8 cellular contexts compared by ENCODE assay signal in the genomic region with DNA sequence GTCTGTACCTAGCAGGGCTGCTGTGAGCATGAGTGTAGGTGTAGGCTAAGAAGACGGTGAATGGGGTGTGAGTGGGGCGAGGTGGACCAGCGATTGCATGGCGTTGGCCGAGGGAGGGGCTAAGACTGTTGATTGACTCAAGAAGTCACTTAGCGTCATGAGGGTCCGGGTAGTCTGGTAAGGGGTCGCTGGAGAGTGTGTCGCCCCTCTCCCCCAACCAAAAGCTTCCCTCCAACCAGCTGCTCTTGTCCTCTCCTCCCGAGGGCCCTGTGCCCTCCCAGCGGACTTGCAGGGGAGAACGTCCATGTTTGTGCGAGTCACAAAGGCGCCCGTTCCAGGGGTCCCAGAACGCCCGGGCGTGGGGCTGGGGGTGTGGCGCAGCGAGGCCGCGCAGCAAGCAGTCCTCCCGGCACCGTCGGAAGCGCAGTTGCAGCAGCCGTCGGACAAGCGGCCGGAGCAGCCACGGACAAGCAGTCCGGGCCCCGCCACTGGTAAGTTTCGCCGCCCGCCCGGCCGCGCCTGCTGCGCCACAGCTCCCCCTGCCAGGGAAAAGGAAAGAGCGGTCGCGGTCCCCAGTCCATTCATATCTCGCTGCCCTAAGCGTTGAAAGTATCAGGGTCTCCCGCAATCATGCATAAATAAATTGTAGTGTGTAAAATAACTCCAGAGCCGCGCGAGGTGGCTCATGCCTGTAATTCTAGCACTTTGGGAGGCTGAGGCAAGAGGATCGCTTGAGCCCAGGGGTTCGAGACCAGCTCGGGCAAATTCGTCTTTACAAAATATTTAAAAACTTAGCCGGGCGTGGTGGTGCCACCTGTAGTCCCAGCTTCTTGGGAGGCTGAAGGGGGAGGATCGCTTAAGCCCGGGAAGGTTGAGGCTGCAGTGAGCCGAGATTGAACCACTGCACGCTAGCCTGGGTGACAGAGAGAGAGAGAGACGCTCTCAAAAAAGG. TPM values are rescaled to one million over a fixed set of nuclear protein-coding genes. Genes with fewer than 3 reads are reported as not detected.
A peak's percentile ranks its signal among the peaks of the same experiment; 100 is the strongest.
DNase-seq lines count a peak whose midpoint lies in the region; ATAC-seq and TF ChIP-seq lines count a peak whose summit lies in the region.

A gene (plus strand): TSS at position 373 of the 952 bp plus-strand sequence. CDS start 5,968 bp downstream, outside the sequence.

- H3K36me3 ChIP-seq in kidney epithelial cell (ENCODE audit: control insufficient read depth, insufficient read depth, low read length), result no peaks in the 10 kb centered on the region

- DNase-seq in stimulated activated CD4-positive, alpha-beta T cell treated with anti-CD3 and anti-CD28 coated beads, Interleukin-12 subunit alpha, Interleukin-12 subunit beta, amount 100 ng/mL, for 4 hours, result peak; percentile 24
- DNase-seq in stimulated activated CD4-positive, alpha-beta T cell treated with anti-CD3 and anti-CD28 coated beads, Interleukin-4, amount 100 ng/mL, for 24 hours, result no peak
- DNase-seq in cardiac fibroblast (ENCODE audit: low read depth in 2 of 2) (peak; percentile 32 to 56), kidney epithelial cell (ENCODE audit: low read depth) (no peak), NCI-H446 (lab: John Stamatoyannopoulos, UW) (no peak), NCI-H2081 (lab: John Stamatoyannopoulos, UW) (no peak)
- DNase-seq in stimulated activated CD8-positive, alpha-beta memory T cell treated with anti-CD3 and anti-CD28 coated beads, Interleukin-15, amount 100 ng/mL, for 1 hour (ENCODE audit: low read depth), result peak; percentile 7

- ATAC-seq in SK-N-SH treated with all-trans-retinoic acid at 6 μM for 48 hours, result peak; percentile 43

- peaks cover 15% of the 10 kb centered on the region for H3K27me3 ChIP-seq in kidney epithelial cell (ENCODE audit: control insufficient read depth, insufficient read depth, low read length)

- H3K4me3 ChIP-seq in cardiac fibroblast (replicated peaks in 1 of 2; ENCODE audit: low read depth in 2 of 2, low read length in 2 of 2), result peak within 1 kb of the TSS in 1 of 2 donors; percentile 16
- peak within 1 kb of the TSS; percentile 22 for H3K4me3 ChIP-seq in kidney epithelial cell (ENCODE audit: low read depth, low read length)

- TF ChIP-seq CTCF in cardiac fibroblast (IDR thresholded peaks at IDR 0.05; ENCODE audit: low read depth, low read length) (peak; percentile 54), kidney epithelial cell (IDR thresholded peaks at IDR 0.05; ENCODE audit: insufficient read depth, low read length, poor library complexity, severe bottlenecking) (peak; percentile 59)

TF ChIP-seq in SK-N-SH treated with all-trans-retinoic acid at 6 μM for 48 hours, 23 proteins besides CTCF, POLR2A, EP300 and RAD21:
- no peak for TF ChIP-seq ZFP30 (CRISPR knock-in tag; IDR thresholded peaks at IDR 0.05)
- no peak for TF ChIP-seq TCF4 (CRISPR knock-in tag; IDR thresholded peaks at IDR 0.05; ENCODE audit: borderline replicate concordance)
- TF ChIP-seq BACH2 (CRISPR knock-in tag; IDR thresholded peaks at IDR 0.05; ENCODE audit: borderline replicate concordance), result no peak
- TF ChIP-seq, protein P1, sequence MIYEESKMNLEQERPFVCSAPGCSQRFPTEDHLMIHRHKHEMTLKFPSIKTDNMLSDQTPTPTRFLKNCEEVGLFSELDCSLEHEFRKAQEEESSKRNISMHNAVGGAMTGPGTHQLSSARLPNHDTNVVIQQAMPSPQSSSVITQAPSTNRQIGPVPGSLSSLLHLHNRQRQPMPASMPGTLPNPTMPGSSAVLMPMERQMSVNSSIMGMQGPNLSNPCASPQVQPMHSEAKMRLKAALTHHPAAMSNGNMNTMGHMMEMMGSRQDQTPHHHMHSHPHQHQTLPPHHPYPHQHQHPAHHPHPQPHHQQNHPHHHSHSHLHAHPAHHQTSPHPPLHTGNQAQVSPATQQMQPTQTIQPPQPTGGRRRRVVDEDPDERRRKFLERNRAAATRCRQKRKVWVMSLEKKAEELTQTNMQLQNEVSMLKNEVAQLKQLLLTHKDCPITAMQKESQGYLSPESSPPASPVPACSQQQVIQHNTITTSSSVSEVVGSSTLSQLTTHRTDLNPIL (CRISPR knock-in tag; IDR thresholded peaks at IDR 0.05; ENCODE audit: low read depth), result no peak
- TF ChIP-seq, protein P2, sequence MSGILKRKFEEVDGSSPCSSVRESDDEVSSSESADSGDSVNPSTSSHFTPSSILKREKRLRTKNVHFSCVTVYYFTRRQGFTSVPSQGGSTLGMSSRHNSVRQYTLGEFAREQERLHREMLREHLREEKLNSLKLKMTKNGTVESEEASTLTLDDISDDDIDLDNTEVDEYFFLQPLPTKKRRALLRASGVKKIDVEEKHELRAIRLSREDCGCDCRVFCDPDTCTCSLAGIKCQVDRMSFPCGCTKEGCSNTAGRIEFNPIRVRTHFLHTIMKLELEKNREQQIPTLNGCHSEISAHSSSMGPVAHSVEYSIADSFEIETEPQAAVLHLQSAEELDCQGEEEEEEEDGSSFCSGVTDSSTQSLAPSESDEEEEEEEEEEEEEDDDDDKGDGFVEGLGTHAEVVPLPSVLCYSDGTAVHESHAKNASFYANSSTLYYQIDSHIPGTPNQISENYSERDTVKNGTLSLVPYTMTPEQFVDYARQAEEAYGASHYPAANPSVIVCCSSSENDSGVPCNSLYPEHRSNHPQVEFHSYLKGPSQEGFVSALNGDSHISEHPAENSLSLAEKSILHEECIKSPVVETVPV (CRISPR knock-in tag; IDR thresholded peaks at IDR 0.05), result no peak
- TF ChIP-seq PPARA (CRISPR knock-in tag; IDR thresholded peaks at IDR 0.05; ENCODE audit: borderline replicate concordance), result no peak
- no peak for TF ChIP-seq ISL1 (CRISPR knock-in tag; IDR thresholded peaks at IDR 0.05)
- TF ChIP-seq, protein P3, sequence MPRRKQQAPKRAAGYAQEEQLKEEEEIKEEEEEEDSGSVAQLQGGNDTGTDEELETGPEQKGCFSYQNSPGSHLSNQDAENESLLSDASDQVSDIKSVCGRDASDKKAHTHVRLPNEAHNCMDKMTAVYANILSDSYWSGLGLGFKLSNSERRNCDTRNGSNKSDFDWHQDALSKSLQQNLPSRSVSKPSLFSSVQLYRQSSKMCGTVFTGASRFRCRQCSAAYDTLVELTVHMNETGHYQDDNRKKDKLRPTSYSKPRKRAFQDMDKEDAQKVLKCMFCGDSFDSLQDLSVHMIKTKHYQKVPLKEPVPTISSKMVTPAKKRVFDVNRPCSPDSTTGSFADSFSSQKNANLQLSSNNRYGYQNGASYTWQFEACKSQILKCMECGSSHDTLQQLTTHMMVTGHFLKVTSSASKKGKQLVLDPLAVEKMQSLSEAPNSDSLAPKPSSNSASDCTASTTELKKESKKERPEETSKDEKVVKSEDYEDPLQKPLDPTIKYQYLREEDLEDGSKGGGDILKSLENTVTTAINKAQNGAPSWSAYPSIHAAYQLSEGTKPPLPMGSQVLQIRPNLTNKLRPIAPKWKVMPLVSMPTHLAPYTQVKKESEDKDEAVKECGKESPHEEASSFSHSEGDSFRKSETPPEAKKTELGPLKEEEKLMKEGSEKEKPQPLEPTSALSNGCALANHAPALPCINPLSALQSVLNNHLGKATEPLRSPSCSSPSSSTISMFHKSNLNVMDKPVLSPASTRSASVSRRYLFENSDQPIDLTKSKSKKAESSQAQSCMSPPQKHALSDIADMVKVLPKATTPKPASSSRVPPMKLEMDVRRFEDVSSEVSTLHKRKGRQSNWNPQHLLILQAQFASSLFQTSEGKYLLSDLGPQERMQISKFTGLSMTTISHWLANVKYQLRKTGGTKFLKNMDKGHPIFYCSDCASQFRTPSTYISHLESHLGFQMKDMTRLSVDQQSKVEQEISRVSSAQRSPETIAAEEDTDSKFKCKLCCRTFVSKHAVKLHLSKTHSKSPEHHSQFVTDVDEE (CRISPR knock-in tag; IDR thresholded peaks at IDR 0.05), result no peak
- TF ChIP-seq, protein P4, sequence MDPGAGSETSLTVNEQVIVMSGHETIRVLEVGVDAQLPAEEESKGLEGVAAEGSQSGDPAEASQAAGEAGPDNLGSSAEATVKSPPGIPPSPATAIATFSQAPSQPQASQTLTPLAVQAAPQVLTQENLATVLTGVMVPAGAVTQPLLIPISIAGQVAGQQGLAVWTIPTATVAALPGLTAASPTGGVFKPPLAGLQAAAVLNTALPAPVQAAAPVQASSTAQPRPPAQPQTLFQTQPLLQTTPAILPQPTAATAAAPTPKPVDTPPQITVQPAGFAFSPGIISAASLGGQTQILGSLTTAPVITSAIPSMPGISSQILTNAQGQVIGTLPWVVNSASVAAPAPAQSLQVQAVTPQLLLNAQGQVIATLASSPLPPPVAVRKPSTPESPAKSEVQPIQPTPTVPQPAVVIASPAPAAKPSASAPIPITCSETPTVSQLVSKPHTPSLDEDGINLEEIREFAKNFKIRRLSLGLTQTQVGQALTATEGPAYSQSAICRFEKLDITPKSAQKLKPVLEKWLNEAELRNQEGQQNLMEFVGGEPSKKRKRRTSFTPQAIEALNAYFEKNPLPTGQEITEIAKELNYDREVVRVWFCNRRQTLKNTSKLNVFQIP (CRISPR knock-in tag; IDR thresholded peaks at IDR 0.05; ENCODE audit: borderline replicate concordance, low read depth), result no peak

RNA-seq across cellular contexts. Expression of the gene that starts here (rescaled TPM):
- total RNA-seq in kidney epithelial cell, result not detected in 2 replicates

Comparison
In these comparisons a context has a peak if more than half of its experiments do, and no peak if none do; other contexts are left out.
1. DNase-seq: peak in stimulated activated CD4-positive, alpha-beta T cell treated with anti-CD3 and anti-CD28 coated beads, Interleukin-12 subunit alpha, Interleukin-12 subunit beta, amount 100 ng/mL, for 4 hours (single experiment), cardiac fibroblast (2 of 2) and stimulated activated CD8-positive, alpha-beta memory T cell treated with anti-CD3 and anti-CD28 coated beads, Interleukin-15, amount 100 ng/mL, for 1 hour (single experiment); none in stimulated activated CD4-positive, alpha-beta T cell treated with anti-CD3 and anti-CD28 coated beads, Interleukin-4, amount 100 ng/mL, for 24 hours (single experiment), kidney epithelial cell (single experiment), NCI-H446 (0 of 2) and NCI-H2081 (0 of 2).